ENCODE assay signal across 1 cellular context in the genomic region with DNA sequence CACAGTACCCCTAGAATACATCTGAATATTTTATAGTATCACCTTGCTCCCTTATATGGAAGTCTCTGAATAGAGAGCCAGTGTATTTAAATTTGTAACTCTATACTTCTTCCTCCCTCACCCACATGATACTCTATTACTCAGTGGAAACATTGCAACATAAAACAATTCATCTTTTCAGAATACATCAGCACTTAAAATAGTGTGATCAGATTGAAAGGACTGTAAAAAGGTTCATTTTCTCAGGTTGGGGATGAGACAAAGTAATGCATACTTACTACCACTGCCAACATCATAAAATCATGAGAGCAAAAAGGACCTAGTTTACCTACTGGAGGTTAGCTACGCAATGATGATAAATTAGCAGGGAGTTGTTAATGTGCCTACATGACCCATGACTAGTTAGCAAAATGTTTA.
TF ChIP-seq lines count a peak whose summit lies in the region.

No MANE protein-coding gene starts in this region.

TF ChIP-seq in HEK293, 187 proteins besides CTCF, POLR2A, EP300 and RAD21 (continued from another document):
- TF ChIP-seq REST (tag by site-specific recombination; IDR thresholded peaks at IDR 0.05), result no peak
- TF ChIP-seq, protein P1, sequence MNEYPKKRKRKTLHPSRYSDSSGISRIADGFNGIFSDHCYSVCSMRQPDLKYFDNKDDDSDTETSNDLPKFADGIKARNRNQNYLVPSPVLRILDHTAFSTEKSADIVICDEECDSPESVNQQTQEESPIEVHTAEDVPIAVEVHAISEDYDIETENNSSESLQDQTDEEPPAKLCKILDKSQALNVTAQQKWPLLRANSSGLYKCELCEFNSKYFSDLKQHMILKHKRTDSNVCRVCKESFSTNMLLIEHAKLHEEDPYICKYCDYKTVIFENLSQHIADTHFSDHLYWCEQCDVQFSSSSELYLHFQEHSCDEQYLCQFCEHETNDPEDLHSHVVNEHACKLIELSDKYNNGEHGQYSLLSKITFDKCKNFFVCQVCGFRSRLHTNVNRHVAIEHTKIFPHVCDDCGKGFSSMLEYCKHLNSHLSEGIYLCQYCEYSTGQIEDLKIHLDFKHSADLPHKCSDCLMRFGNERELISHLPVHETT (tag by site-specific recombination; IDR thresholded peaks at IDR 0.05), result peak; percentile 93
- TF ChIP-seq ZBTB17 (tag by site-specific recombination; IDR thresholded peaks at IDR 0.05), result peak; percentile 47
- peak; percentile 83 for TF ChIP-seq OSR2 (tag by site-specific recombination; IDR thresholded peaks at IDR 0.05)
- TF ChIP-seq ZNF184 (tag by site-specific recombination; IDR thresholded peaks at IDR 0.05), result peak; percentile 65
- TF ChIP-seq ZNF114 (tag by site-specific recombination; IDR thresholded peaks at IDR 0.05), result no peak
- TF ChIP-seq MZF1 (tag by site-specific recombination; IDR thresholded peaks at IDR 0.05; ENCODE audit: borderline replicate concordance), result peak; percentile 47; the same call in 1 of the 2 replicates
- TF ChIP-seq ZNF747 (tag by site-specific recombination; IDR thresholded peaks at IDR 0.05), result no peak
- no peak for TF ChIP-seq SCRT1 (tag by site-specific recombination; IDR thresholded peaks at IDR 0.05; ENCODE audit: borderline replicate concordance)
- 0 out of 2 replicates have a peak, but pooled peaks have one; percentile 31 for TF ChIP-seq TRIM28 (IDR thresholded peaks at IDR 0.05; ENCODE audit: borderline replicate concordance, low read length)
- peak; percentile 98 for TF ChIP-seq WT1 (tag by site-specific recombination; IDR thresholded peaks at IDR 0.05)
- TF ChIP-seq HOXA7 (CRISPR knock-in tag; IDR thresholded peaks at IDR 0.05; ENCODE audit: borderline replicate concordance), result no peak
- 0 out of 2 replicates have a peak, but pooled peaks have one; percentile 19 for TF ChIP-seq ZNF843 (tag by site-specific recombination; IDR thresholded peaks at IDR 0.05)
- no peak for TF ChIP-seq ZNF623 (tag by site-specific recombination; IDR thresholded peaks at IDR 0.05)
- no peak for TF ChIP-seq ZNF571 (tag by site-specific recombination; IDR thresholded peaks at IDR 0.05)
- TF ChIP-seq SP3 (tag by site-specific recombination; IDR thresholded peaks at IDR 0.05), result peak; percentile 49
- peak; percentile 52; the same call in 1 of the 2 replicates for TF ChIP-seq SP7 (tag by site-specific recombination; IDR thresholded peaks at IDR 0.05)
- peak; percentile 59 for TF ChIP-seq ZSCAN23 (tag by site-specific recombination; IDR thresholded peaks at IDR 0.05)
TF ChIP-seq in HEK293: peak in this region for 27.
